8 cellular contexts compared by ENCODE assay signal in genomic region chr12:107622005-107622404, GRCh38.
DNase-seq lines count a peak whose midpoint lies in the region; ATAC-seq and TF ChIP-seq lines count a peak whose summit lies in the region.
"Had no signal": no experiment of that assay in that cellular context is flagged by ENCODE, and none has a peak within 500 bp of the region (broad histone marks: within the 10 kb centered on the region; RNA-seq: fewer than 3 reads in every experiment).

No MANE protein-coding gene starts in this region.

- H3K79me2 ChIP-seq in DND-41 (ENCODE audit: insufficient read depth, low read length): no peaks in the 10 kb centered on the region

- no peaks in the 10 kb centered on the region for H3K9me3 Mint-ChIP-seq in activated T-helper 17 cell treated with anti-CD3 and anti-CD28 coated beads, Interleukin-2, amount 50 U/mL, for 72 hours

- DNase-seq in DND-41 (no peak), H4 (ENCODE audit: low spot score) (peak; percentile 35), SK-MEL-5 (ENCODE audit: low read depth, low spot score) (peak; percentile 72), kidney epithelial cell (ENCODE audit: low read depth) (no peak), amygdala (lab: John Stamatoyannopoulos, UW) (no peak), AG08396 (ENCODE audit: low spot score) (no peak)
- DNase-seq: left ventricle myocardium superior had no signal

- no peak overlapping the region for H3K4me2 ChIP-seq in DND-41 (ENCODE audit: insufficient read depth, low read length)

- H3K4me3 Mint-ChIP-seq in activated T-helper 17 cell treated with anti-CD3 and anti-CD28 coated beads, Interleukin-2, amount 50 U/mL, for 72 hours: no peak overlapping the region

- no peaks in the 10 kb centered on the region for H3K27me3 ChIP-seq in DND-41 (ENCODE audit: insufficient read depth, low read length, poor library complexity)
- H3K27me3 ChIP-seq in kidney epithelial cell (ENCODE audit: control insufficient read depth, insufficient read depth, low read length): no peaks in the 10 kb centered on the region

- no peak for ATAC-seq in DND-41 (ENCODE audit: insufficient read depth, low read depth)
- ATAC-seq in activated T-helper 17 cell treated with anti-CD3 and anti-CD28 coated beads, Interleukin-2, amount 50 U/mL, for 72 hours (replicated peaks): no peak
- ATAC-seq: left ventricle myocardium superior had no signal

- TF ChIP-seq CTCF in DND-41 (IDR thresholded peaks at IDR 0.05; ENCODE audit: borderline replicate concordance, extremely low read depth, low read length, poor library complexity, severe bottlenecking) (peak; percentile 53), kidney epithelial cell (IDR thresholded peaks at IDR 0.05; ENCODE audit: insufficient read depth, low read length, poor library complexity, severe bottlenecking) (peak; percentile 53)

- H3K36me3 Mint-ChIP-seq in activated T-helper 17 cell treated with anti-CD3 and anti-CD28 coated beads, Interleukin-2, amount 50 U/mL, for 72 hours (ENCODE audit: low read depth): peaks cover 32% of the 10 kb centered on the region

- H3K4me3 ChIP-seq in DND-41 (ENCODE audit: low read depth in 1 of 2, low read length in 2 of 2) (no peak overlapping the region), kidney epithelial cell (ENCODE audit: low read depth, low read length) (no peak overlapping the region)

- no peak overlapping the region for H2AFZ ChIP-seq in DND-41 (ENCODE audit: low read depth, low read length)

- H3K27ac ChIP-seq in DND-41 (ENCODE audit: low read length): no peak overlapping the region

- H4K20me1 ChIP-seq in DND-41 (ENCODE audit: insufficient read depth, low read length): peaks cover 3% of the 10 kb centered on the region; the same call in 1 of the 2 replicates

- no peaks in the 10 kb centered on the region for H3K4me1 Mint-ChIP-seq in activated T-helper 17 cell treated with anti-CD3 and anti-CD28 coated beads, Interleukin-2, amount 50 U/mL, for 72 hours

- no peaks in the 10 kb centered on the region for H3K27me3 Mint-ChIP-seq in activated T-helper 17 cell treated with anti-CD3 and anti-CD28 coated beads, Interleukin-2, amount 50 U/mL, for 72 hours

- no peak overlapping the region for H3K27ac Mint-ChIP-seq in activated T-helper 17 cell treated with anti-CD3 and anti-CD28 coated beads, Interleukin-2, amount 50 U/mL, for 72 hours

- no peaks in the 10 kb centered on the region for H3K36me3 ChIP-seq in DND-41 (ENCODE audit: insufficient read depth, low read length)
- no peaks in the 10 kb centered on the region for H3K36me3 ChIP-seq in kidney epithelial cell (ENCODE audit: control insufficient read depth, insufficient read depth, low read length)

- H3K9me3 ChIP-seq in DND-41 (ENCODE audit: insufficient read depth, low read length, severe bottlenecking): no peaks in the 10 kb centered on the region

- no peak overlapping the region for H3K9ac ChIP-seq in DND-41 (ENCODE audit: low read depth, low read length)

- no peaks in the 10 kb centered on the region for H3K4me1 ChIP-seq in DND-41 (ENCODE audit: insufficient read depth, low read length)

- in situ Hi-C loops in SK-MEL-5 (cut with HindIII; ENCODE audit: low pct_unique_long_range_greater_than_20kb, low sequenced_read_pairs): no loop called here

Comparison
In these comparisons a context has a peak if more than half of its experiments do, and no peak if none do; other contexts are left out.
1. DNase-seq: peak in H4 (single experiment) and SK-MEL-5 (single experiment); none in DND-41 (single experiment), kidney epithelial cell (single experiment), amygdala (0 of 56) and AG08396 (single experiment).